ENCODE assay signal across 22 cellular contexts in genomic region chr1:10906866-10907519, GRCh38.
DNase-seq lines count a peak whose midpoint lies in the region; ATAC-seq and TF ChIP-seq lines count a peak whose summit lies in the region.
"Had no signal": no experiment of that assay in that cellular context is flagged by ENCODE, and none has a peak within 500 bp of the region (broad histone marks: within the 10 kb centered on the region; RNA-seq: fewer than 3 reads in every experiment).

No MANE protein-coding gene starts in this region.

- H3K27me3 Mint-ChIP-seq in endothelial cell (ENCODE audit: unreplicated experiment), result peaks cover 7% of the 10 kb centered on the region
- H3K27me3 Mint-ChIP-seq: stimulated activated naive CD8-positive, alpha-beta T cell treated with anti-CD3 and anti-CD28 coated beads, Interleukin-15, amount 100 ng/mL, for 72 hours had no signal

- H3K27me3 ChIP-seq in heart right ventricle (peaks cover 0 to 28% (median 18%) of the 10 kb centered on the region in 7 donors), osteoblast (ENCODE audit: insufficient read depth, low read length) (peaks cover 8% of the 10 kb centered on the region), SJCRH30 (peaks cover 71% of the 10 kb centered on the region), MG63 (no peaks in the 10 kb centered on the region)
- H3K27me3 ChIP-seq: adrenal gland, tibial nerve had no signal

- H2AFZ ChIP-seq in osteoblast (ENCODE audit: low read length), result no peak overlapping the region

- DNase-seq in Right ventricle myocardium inferior (ENCODE audit: missing footprints) (peak; percentile 57), heart right ventricle (no peak), NCI-H1105 (lab: John Stamatoyannopoulos, UW) (peak; percentile 6), endothelial cell (ENCODE audit: low spot score) (no peak), osteoblast (ENCODE audit: insufficient read length, low spot score, missing footprints) (peak; percentile 58), SJCRH30 (no peak), MG63 (no peak)
- DNase-seq: activated CD4-positive, alpha-beta T cell treated with anti-CD3 and anti-CD28 coated beads, Interleukin-2, amount 10 ng/mL, durations not matched to agents 24 days and 14 days; activated CD8-positive, alpha-beta memory T cell treated with anti-CD3 and anti-CD28 coated beads, Interleukin-2, amount 10 ng/mL, durations not matched to agents 7 days and 5 days; adrenal gland; NCI-H1048; NCI-H2081; NCI-H69; stimulated activated CD4-positive, alpha-beta T cell treated with anti-CD3 and anti-CD28 coated beads, Interleukin-4, amount 100 ng/mL, for 24 hours; stimulated activated naive CD8-positive, alpha-beta T cell treated with anti-CD3 and anti-CD28 coated beads, Interleukin-15, amount 100 ng/mL, for 72 hours had no signal

- H3K4me1 ChIP-seq in heart right ventricle (peaks cover 0 to 7% (median 0%) of the 10 kb centered on the region in 9 donors), osteoblast (ENCODE audit: insufficient read depth, low read length) (no peaks in the 10 kb centered on the region), SJCRH30 (no peaks in the 10 kb centered on the region)
- H3K4me1 ChIP-seq: adrenal gland, tibial nerve had no signal

- H3K27ac ChIP-seq in heart right ventricle (no peak overlapping the region), osteoblast (ENCODE audit: low read depth, low read length) (no peak overlapping the region), SJCRH30 (no peak overlapping the region)
- H3K27ac ChIP-seq: adrenal gland, C4-2B, KMS-11, tibial nerve had no signal

- no peak overlapping the region for H3K4me2 ChIP-seq in osteoblast (ENCODE audit: insufficient read depth, low read length)
- H3K4me2 ChIP-seq: KMS-11, smooth muscle cell had no signal

- no peak overlapping the region for H3K4me3 Mint-ChIP-seq in endothelial cell (ENCODE audit: unreplicated experiment)
- H3K4me3 Mint-ChIP-seq: activated CD4-positive, alpha-beta T cell treated with anti-CD3 and anti-CD28 coated beads, Interleukin-2, amount 10 ng/mL, durations not matched to agents 24 days and 14 days; activated CD8-positive, alpha-beta memory T cell treated with anti-CD3 and anti-CD28 coated beads, Interleukin-2, amount 10 ng/mL, durations not matched to agents 7 days and 5 days; stimulated activated naive CD8-positive, alpha-beta T cell treated with anti-CD3 and anti-CD28 coated beads, Interleukin-15, amount 100 ng/mL, for 72 hours had no signal

- intact Hi-C loops in Right ventricle myocardium inferior (cut with DNase I), result no loop called here
- intact Hi-C loops in heart right ventricle (cut with DNase I), result no loop called here

- H3K9me3 ChIP-seq in heart right ventricle (no peaks in the 10 kb centered on the region), osteoblast (ENCODE audit: low read depth, low read length) (no peaks in the 10 kb centered on the region), SJCRH30 (replicated peaks) (no peaks in the 10 kb centered on the region), MG63 (no peaks in the 10 kb centered on the region)
- H3K9me3 ChIP-seq: adrenal gland, tibial nerve had no signal

- ATAC-seq in Right ventricle myocardium inferior (no peak), heart right ventricle (no peak), GM21825 (IDR thresholded peaks at IDR 0.05; ENCODE audit: unreplicated experiment) (no peak)
- ATAC-seq: activated CD8-positive, alpha-beta memory T cell treated with anti-CD3 and anti-CD28 coated beads, Interleukin-2, amount 10 ng/mL, durations not matched to agents 7 days and 5 days; GM12878 had no signal

- H3K4me1 Mint-ChIP-seq in endothelial cell (ENCODE audit: unreplicated experiment), result peaks cover 2% of the 10 kb centered on the region

- no peaks in the 10 kb centered on the region for H3K36me3 Mint-ChIP-seq in endothelial cell (ENCODE audit: low read depth, unreplicated experiment)
- H3K36me3 Mint-ChIP-seq: activated CD8-positive, alpha-beta memory T cell treated with anti-CD3 and anti-CD28 coated beads, Interleukin-2, amount 10 ng/mL, durations not matched to agents 7 days and 5 days had no signal

- H3K4me3 ChIP-seq in heart right ventricle, result no peak overlapping the region
- H3K4me3 ChIP-seq in osteoblast (ENCODE audit: insufficient read depth, low read length), result no peak overlapping the region
- H3K4me3 ChIP-seq in SJCRH30, result no peak overlapping the region
- H3K4me3 ChIP-seq in MG63, result no peak overlapping the region
- H3K4me3 ChIP-seq: adrenal gland, GM12878, smooth muscle cell, tibial nerve had no signal

- H3K36me3 ChIP-seq in heart right ventricle (no peaks in the 10 kb centered on the region), osteoblast (ENCODE audit: insufficient read depth, low read length) (no peaks in the 10 kb centered on the region), SJCRH30 (no peaks in the 10 kb centered on the region), MG63 (no peaks in the 10 kb centered on the region)
- H3K36me3 ChIP-seq: adrenal gland, tibial nerve had no signal

- no peak for TF ChIP-seq CTCF in heart right ventricle (IDR thresholded peaks at IDR 0.05)
- no peak for TF ChIP-seq CTCF in endothelial cell (IDR thresholded peaks at IDR 0.05; ENCODE audit: unreplicated experiment)
- no peak for TF ChIP-seq CTCF in osteoblast (IDR thresholded peaks at IDR 0.05; ENCODE audit: extremely low read depth, low read depth, low read length)

- no peaks in the 10 kb centered on the region for H4K20me1 ChIP-seq in osteoblast (ENCODE audit: insufficient read depth, low read length)

- peak overlapping the region; percentile 23 for H3K27ac Mint-ChIP-seq in endothelial cell (ENCODE audit: unreplicated experiment)
- H3K27ac Mint-ChIP-seq: activated CD4-positive, alpha-beta T cell treated with anti-CD3 and anti-CD28 coated beads, Interleukin-2, amount 10 ng/mL, durations not matched to agents 24 days and 14 days; activated CD8-positive, alpha-beta memory T cell treated with anti-CD3 and anti-CD28 coated beads, Interleukin-2, amount 10 ng/mL, durations not matched to agents 7 days and 5 days; activated T-helper 2 cell treated with anti-CD3 and anti-CD28 coated beads, Interferon-gamma antibody, Interleukin-2, Interleukin-4, amounts not matched to agents 10 μg/mL and 5 μg/mL and 100 μg/mL, durations not matched to agents 14 hours and 24 hours and 36 hours; stimulated activated naive CD8-positive, alpha-beta T cell treated with anti-CD3 and anti-CD28 coated beads, Interleukin-15, amount 100 ng/mL, for 72 hours had no signal

- no peaks in the 10 kb centered on the region for H3K9me3 Mint-ChIP-seq in endothelial cell (ENCODE audit: unreplicated experiment)
- H3K9me3 Mint-ChIP-seq: activated CD4-positive, alpha-beta T cell treated with anti-CD3 and anti-CD28 coated beads, Interleukin-2, amount 10 ng/mL, durations not matched to agents 24 days and 14 days; activated T-helper 2 cell treated with anti-CD3 and anti-CD28 coated beads, Interferon-gamma antibody, Interleukin-2, Interleukin-4, amounts not matched to agents 10 μg/mL and 5 μg/mL and 100 μg/mL, durations not matched to agents 14 hours and 24 hours and 36 hours; stimulated activated naive CD8-positive, alpha-beta T cell treated with anti-CD3 and anti-CD28 coated beads, Interleukin-15, amount 100 ng/mL, for 72 hours had no signal

- WGBS in heart right ventricle, 2 donors, result 68 to 69% methylated on average over 14 of the region's 14 CpGs

- no peaks in the 10 kb centered on the region for H3K79me2 ChIP-seq in osteoblast (ENCODE audit: insufficient read depth, low read length)

Comparison
In these comparisons a context has a peak if more than half of its experiments do, and no peak if none do; other contexts are left out.
1. DNase-seq: peak in Right ventricle myocardium inferior (single experiment), NCI-H1105 (single experiment) and osteoblast (single experiment); none in heart right ventricle (0 of 2), endothelial cell (single experiment), SJCRH30 (0 of 2) and MG63 (single experiment).